Comparison of ENCODE assay signal across 8 cellular contexts in genomic region chr17:27630607-27631408, GRCh38. TPM values are rescaled to one million over a fixed set of nuclear protein-coding genes. Genes with fewer than 3 reads are reported as not detected.
DNase-seq lines count a peak whose midpoint lies in the region; ATAC-seq and TF ChIP-seq lines count a peak whose summit lies in the region.

Gene LGALS9 (plus strand): TSS chr17:27631188. CDS start chr17:27631266, 78 bp downstream.

- H3K27ac Mint-ChIP-seq in stimulated activated naive CD8-positive, alpha-beta T cell treated with anti-CD3 and anti-CD28 coated beads, Interleukin-15, Interleukin-2, amounts not matched to agents 100 ng/mL and 50 ng/mL, for 24 hours = peak within 1 kb of the TSS; percentile 81
- H3K27ac Mint-ChIP-seq in mesothelial cell of epicardium = no peak within 1 kb of the TSS

- no peak within 1 kb of the TSS for H3K4me3 ChIP-seq in MG63

- H3K27me3 Mint-ChIP-seq in stimulated activated naive CD8-positive, alpha-beta T cell treated with anti-CD3 and anti-CD28 coated beads, Interleukin-15, Interleukin-2, amounts not matched to agents 100 ng/mL and 50 ng/mL, for 24 hours = no peaks in the 10 kb centered on the region
- H3K27me3 Mint-ChIP-seq in mesothelial cell of epicardium (ENCODE audit: low read depth) = no peaks in the 10 kb centered on the region

- peak; percentile 61 for ATAC-seq in GM21423 (IDR thresholded peaks at IDR 0.05; ENCODE audit: unreplicated experiment)

- peak within 1 kb of the TSS; percentile 82 for H3K4me3 Mint-ChIP-seq in stimulated activated naive CD8-positive, alpha-beta T cell treated with anti-CD3 and anti-CD28 coated beads, Interleukin-15, Interleukin-2, amounts not matched to agents 100 ng/mL and 50 ng/mL, for 24 hours
- H3K4me3 Mint-ChIP-seq in mesothelial cell of epicardium = no peak within 1 kb of the TSS

- DNase-seq in EL = peak; percentile 59
- peak; percentile 60 for DNase-seq in MG63
- peak; percentile 19 for DNase-seq in activated naive CD4-positive, alpha-beta T cell treated with anti-CD3 and anti-CD28 coated beads, Interleukin-2, amount 50 U/mL, for 16 hours
- DNase-seq in hepatic stellate cell (ENCODE audit: low spot score) = peak; percentile 48
- no peak for DNase-seq in mesothelial cell of epicardium (ENCODE audit: low spot score in 2 of 2, unreplicated experiment in 2 of 2)
- no peak for DNase-seq in iPS-NIHi7 (ENCODE audit: extremely low spot score)

- no peak for TF ChIP-seq CTCF in mesothelial cell of epicardium (IDR thresholded peaks at IDR 0.05; ENCODE audit: unreplicated experiment)

- no peaks in the 10 kb centered on the region for H3K9me3 ChIP-seq in MG63

- peaks cover 20% of the 10 kb centered on the region for H3K36me3 Mint-ChIP-seq in stimulated activated naive CD8-positive, alpha-beta T cell treated with anti-CD3 and anti-CD28 coated beads, Interleukin-15, Interleukin-2, amounts not matched to agents 100 ng/mL and 50 ng/mL, for 24 hours (ENCODE audit: low read depth)
- H3K36me3 Mint-ChIP-seq in mesothelial cell of epicardium = no peaks in the 10 kb centered on the region

- H3K36me3 ChIP-seq in MG63 = no peaks in the 10 kb centered on the region

- H3K27me3 ChIP-seq in MG63 = no peaks in the 10 kb centered on the region

- H3K9me3 Mint-ChIP-seq in stimulated activated naive CD8-positive, alpha-beta T cell treated with anti-CD3 and anti-CD28 coated beads, Interleukin-15, Interleukin-2, amounts not matched to agents 100 ng/mL and 50 ng/mL, for 24 hours = no peaks in the 10 kb centered on the region
- H3K9me3 Mint-ChIP-seq in mesothelial cell of epicardium = no peaks in the 10 kb centered on the region

- H3K4me1 Mint-ChIP-seq in stimulated activated naive CD8-positive, alpha-beta T cell treated with anti-CD3 and anti-CD28 coated beads, Interleukin-15, Interleukin-2, amounts not matched to agents 100 ng/mL and 50 ng/mL, for 24 hours (ENCODE audit: low read depth) = peaks cover 42% of the 10 kb centered on the region
- H3K4me1 Mint-ChIP-seq in mesothelial cell of epicardium = no peaks in the 10 kb centered on the region

RNA-seq across cellular contexts. Expression of gene LGALS9, which starts in this region (rescaled TPM):
- 1.2 and 1.8 TPM in 2 replicates for total RNA-seq in MG63 (2014; rRNA removed; shearing (Covaris generic); ENCODE audit: low replicate concordance)
- 4.4 to 4.8 TPM (median 4.6 TPM) in 3 replicates for total RNA-seq in mesothelial cell of epicardium

Comparison
In these comparisons a context has a peak if more than half of its experiments do, and no peak if none do; other contexts are left out.
1. DNase-seq: peak in EL (single experiment), MG63 (single experiment), activated naive CD4-positive, alpha-beta T cell treated with anti-CD3 and anti-CD28 coated beads, Interleukin-2, amount 50 U/mL, for 16 hours (single experiment) and hepatic stellate cell (single experiment); none in mesothelial cell of epicardium (0 of 2) and iPS-NIHi7 (single experiment).